In the genomic region with DNA sequence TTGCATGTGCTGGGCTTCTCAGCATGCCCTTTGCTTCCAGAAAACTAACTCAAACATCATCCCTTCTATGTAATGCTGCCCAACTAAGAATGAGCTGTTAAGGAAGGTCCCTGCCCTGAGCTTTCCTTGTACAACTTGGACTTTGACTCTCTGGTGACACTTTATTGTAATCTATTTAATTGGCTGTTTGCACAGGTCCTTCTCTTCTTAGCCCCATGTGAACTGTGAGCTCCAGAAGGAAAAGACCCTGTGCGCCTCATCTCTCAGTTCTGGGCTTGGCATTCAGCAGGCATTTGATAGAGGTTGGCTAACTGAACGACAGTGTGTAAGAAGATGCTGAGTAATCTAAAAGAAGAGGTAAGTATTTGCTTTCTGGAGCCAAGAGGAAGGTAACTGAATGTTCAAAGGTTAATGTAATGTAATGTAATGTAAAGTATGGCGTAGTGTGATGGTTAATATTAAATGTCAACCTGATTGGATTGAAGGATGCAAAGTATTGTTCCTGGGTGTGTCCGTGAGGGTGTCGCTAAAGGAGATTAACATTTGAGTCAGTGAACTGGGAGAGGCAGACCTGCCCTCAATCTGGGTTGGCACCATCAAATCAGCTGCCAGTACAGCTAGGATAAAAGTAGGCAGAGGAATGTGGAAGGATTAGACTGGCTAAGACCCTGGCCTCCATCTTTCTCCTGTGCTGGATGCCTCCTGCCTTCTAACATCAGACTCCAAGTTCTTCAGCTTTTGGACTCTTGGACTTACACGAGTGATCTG, we compare ENCODE assay signal across 22 cellular contexts.
DNase-seq lines count a peak whose midpoint lies in the region; ATAC-seq and TF ChIP-seq lines count a peak whose summit lies in the region.
"Had no signal": no experiment of that assay in that cellular context is flagged by ENCODE, and none has a peak within 500 bp of the region (broad histone marks: within the 10 kb centered on the region; RNA-seq: fewer than 3 reads in every experiment).

No MANE protein-coding gene starts in this region.

- CTCF ChIA-PET in activated CD4-positive, alpha-beta T cell treated with anti-CD3 and anti-CD28 coated beads for 36 hours (lab: Charles Lee) = interaction anchor here (0.5 to 3.3 kb wide), 11 partner anchors 8 to 423 kb away, joined by 3 to 19 read pairs (median 4); no protein-coding TSS in a partner anchor

- no peaks in the 10 kb centered on the region for H3K27me3 Mint-ChIP-seq in activated CD4-positive, alpha-beta T cell treated with anti-CD3 and anti-CD28 coated beads for 36 hours
- no peaks in the 10 kb centered on the region for H3K27me3 Mint-ChIP-seq in CD14-positive monocyte (ENCODE audit: low read depth in 3 of 3)
- H3K27me3 Mint-ChIP-seq in activated naive CD8-positive, alpha-beta T cell treated with anti-CD3 and anti-CD28 coated beads for 36 hours = no peaks in the 10 kb centered on the region
- H3K27me3 Mint-ChIP-seq: progenitor cell of endocrine pancreas had no signal

- intact Hi-C loops in activated CD4-positive, alpha-beta T cell treated with anti-CD3 and anti-CD28 coated beads for 36 hours (cut with DNase I, micrococcal nuclease) = loop anchor here in 1 of 2 experiments (10.0 kb wide), 1 partner anchor 228 kb away; no protein-coding TSS in a partner anchor
- intact Hi-C loops in CD14-positive monocyte (cut with micrococcal nuclease) = loop anchor here in 1 of 2 donors (5.0 kb wide), 1 partner anchor 420 kb away; no protein-coding TSS in a partner anchor

- no peak for ATAC-seq in activated CD4-positive, alpha-beta T cell treated with anti-CD3 and anti-CD28 coated beads for 36 hours
- ATAC-seq: GM23338, left ventricle myocardium superior had no signal

- H3K4me1 Mint-ChIP-seq in activated CD4-positive, alpha-beta T cell treated with anti-CD3 and anti-CD28 coated beads for 36 hours = peaks cover 6% of the 10 kb centered on the region
- peaks cover 5% of the 10 kb centered on the region for H3K4me1 Mint-ChIP-seq in CD14-positive monocyte
- H3K4me1 Mint-ChIP-seq in activated naive CD8-positive, alpha-beta T cell treated with anti-CD3 and anti-CD28 coated beads for 36 hours = peaks cover 7% of the 10 kb centered on the region

- POLR2A ChIA-PET in activated CD4-positive, alpha-beta T cell treated with anti-CD3 and anti-CD28 coated beads for 36 hours (lab: Charles Lee) = no interaction called here

- H3K9me3 Mint-ChIP-seq in activated CD4-positive, alpha-beta T cell treated with anti-CD3 and anti-CD28 coated beads for 36 hours (ENCODE audit: low read depth) = no peaks in the 10 kb centered on the region
- H3K9me3 Mint-ChIP-seq in CD14-positive monocyte = no peaks in the 10 kb centered on the region
- H3K9me3 Mint-ChIP-seq in activated naive CD8-positive, alpha-beta T cell treated with anti-CD3 and anti-CD28 coated beads for 36 hours = no peaks in the 10 kb centered on the region
- H3K9me3 Mint-ChIP-seq: GM23338, mesothelial cell of epicardium had no signal

- H3K36me3 Mint-ChIP-seq in activated CD4-positive, alpha-beta T cell treated with anti-CD3 and anti-CD28 coated beads for 36 hours (ENCODE audit: low read depth) = peaks cover 48% of the 10 kb centered on the region
- peaks cover 50 to 68% of the 10 kb centered on the region in 2 donors for H3K36me3 Mint-ChIP-seq in CD14-positive monocyte
- H3K36me3 Mint-ChIP-seq in activated naive CD8-positive, alpha-beta T cell treated with anti-CD3 and anti-CD28 coated beads for 36 hours = peaks cover 30% of the 10 kb centered on the region
- H3K36me3 Mint-ChIP-seq: mesothelial cell of epicardium had no signal

- no peak overlapping the region for H3K4me3 Mint-ChIP-seq in activated CD4-positive, alpha-beta T cell treated with anti-CD3 and anti-CD28 coated beads for 36 hours
- no peak overlapping the region for H3K4me3 Mint-ChIP-seq in CD14-positive monocyte
- no peak overlapping the region for H3K4me3 Mint-ChIP-seq in activated naive CD8-positive, alpha-beta T cell treated with anti-CD3 and anti-CD28 coated beads for 36 hours
- H3K4me3 Mint-ChIP-seq: GM23338, mesothelial cell of epicardium had no signal

- TF ChIP-seq CTCF in CD14-positive monocyte (IDR thresholded peaks at IDR 0.05) = no peak

- DNase-seq in activated CD4-positive, alpha-beta T cell treated with anti-CD3 and anti-CD28 coated beads for 36 hours = no peak
- no peak for DNase-seq in activated CD4-positive, alpha-beta T cell treated with anti-CD3 and anti-CD28 coated beads, Interleukin-2, amount 50 U/mL, for 4 hours
- DNase-seq in CD14-positive monocyte (ENCODE audit: low spot score) = no peak
- DNase-seq in activated naive CD8-positive, alpha-beta T cell treated with anti-CD3 and anti-CD28 coated beads for 36 hours = no peak
- peak; percentile 27 for DNase-seq in mucosa of gallbladder (ENCODE audit: low spot score)
- DNase-seq in AG08395 (ENCODE audit: low spot score) = no peak
- no peak for DNase-seq in MV-4-11 (lab: John Stamatoyannopoulos, UW)
- DNase-seq in middle frontal gyrus (ENCODE audit: extremely low spot score, low spot score) = no peak
- DNase-seq: 8988T; activated CD4-positive, alpha-beta T cell treated with anti-CD3 and anti-CD28 coated beads for 1 hour; brain microvascular endothelial cell; effector CD8-positive, alpha-beta T cell; erythroblast; foreskin melanocyte; KBM-7; left ventricle myocardium superior; MM.1S; NCI-H146; PC-9 had no signal

- peak overlapping the region; percentile 58 for H3K27ac Mint-ChIP-seq in activated CD4-positive, alpha-beta T cell treated with anti-CD3 and anti-CD28 coated beads for 36 hours
- H3K27ac Mint-ChIP-seq in CD14-positive monocyte = peak overlapping the region in 4 of 7 donors; percentile 5 to 23 (median 12)
- H3K27ac Mint-ChIP-seq in activated naive CD8-positive, alpha-beta T cell treated with anti-CD3 and anti-CD28 coated beads for 36 hours = peak overlapping the region; percentile 43
- H3K27ac Mint-ChIP-seq: GM23338, mesothelial cell of epicardium, progenitor cell of endocrine pancreas had no signal
